13 cellular contexts compared by ENCODE assay signal in the genomic region with DNA sequence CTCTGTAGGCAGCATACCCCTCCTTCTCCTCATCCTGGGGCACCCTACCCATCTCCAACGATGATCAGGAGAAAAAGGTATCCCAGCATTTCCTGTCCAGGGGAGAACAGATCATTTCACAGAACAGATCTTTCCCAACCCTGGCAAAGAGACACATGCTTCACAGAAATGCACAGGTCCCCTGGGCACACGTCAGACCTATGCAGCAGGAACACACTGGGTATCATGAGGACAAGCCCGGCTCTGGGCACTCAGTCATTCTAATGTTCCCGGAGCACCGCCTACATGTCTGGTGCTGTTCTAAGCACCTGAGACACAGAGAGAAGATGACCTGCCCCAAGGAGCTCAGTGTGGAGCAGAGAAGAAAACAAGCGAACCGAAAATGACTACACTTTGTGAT. TPM values are rescaled to one million over a fixed set of nuclear protein-coding genes. Genes with fewer than 3 reads are reported as not detected.
A peak's percentile ranks its signal among the peaks of the same experiment; 100 is the strongest.
DNase-seq lines count a peak whose midpoint lies in the region; ATAC-seq and TF ChIP-seq lines count a peak whose summit lies in the region.
"Had no signal": no experiment of that assay in that cellular context is flagged by ENCODE, and none has a peak within 500 bp of the region (broad histone marks: within the 10 kb centered on the region; RNA-seq: fewer than 3 reads in every experiment).

No MANE protein-coding gene starts in this region.

- CTCF ChIA-PET in CD8-positive, alpha-beta T cell (lab: Charles Lee), result interaction anchor here (1.2 to 7.6 kb wide), 2 partner anchors 9 to 10 kb away, joined by 3 to 67 read pairs; no protein-coding TSS in a partner anchor
- CTCF ChIA-PET in T-cell (lab: Charles Lee), result no interaction called here

- peaks cover 78% of the 10 kb centered on the region for H3K4me1 Mint-ChIP-seq in CD8-positive, alpha-beta T cell (ENCODE audit: low read depth)
- peaks cover 54 to 76% (median 63%) of the 10 kb centered on the region in 3 donors for H3K4me1 Mint-ChIP-seq in T-cell
- H3K4me1 Mint-ChIP-seq in progenitor cell of endocrine pancreas (ENCODE audit: low read depth), result peaks cover 32% of the 10 kb centered on the region

- no peak overlapping the region for H3K27ac ChIP-seq in CD8-positive, alpha-beta T cell (ENCODE audit: low read depth, low read length)
- H3K27ac ChIP-seq in cardiac muscle cell, result peak overlapping the region; percentile 99
- H3K27ac ChIP-seq: BLaER1 treated with 17β-estradiol and CSF1 and Interleukin-3, amounts not matched to agents 10 nM and 100 nM; lower lobe of right lung; parathyroid adenoma had no signal

- intact Hi-C loops in CD8-positive, alpha-beta T cell (cut with DNase I, micrococcal nuclease), result no loop called here

- no peak for ATAC-seq in CD8-positive, alpha-beta T cell
- ATAC-seq in T-cell (replicated peaks in 1 of 4), result no peak
- ATAC-seq: lower lobe of right lung had no signal

- peak overlapping the region; percentile 25 for H3K27ac Mint-ChIP-seq in CD8-positive, alpha-beta T cell
- peak overlapping the region; percentile 79 to 82 for H3K27ac Mint-ChIP-seq in T-cell
- peak overlapping the region; percentile 60 for H3K27ac Mint-ChIP-seq in progenitor cell of endocrine pancreas

- peaks cover 10% of the 10 kb centered on the region for H3K9me3 ChIP-seq in CD8-positive, alpha-beta T cell (ENCODE audit: low read length)
- H3K9me3 ChIP-seq in cardiac muscle cell (ENCODE audit: low read depth), result no peaks in the 10 kb centered on the region
- H3K9me3 ChIP-seq: lower lobe of right lung had no signal

- H3K27me3 ChIP-seq in CD8-positive, alpha-beta T cell (ENCODE audit: insufficient read depth, low read length), result no peaks in the 10 kb centered on the region
- H3K27me3 ChIP-seq in cardiac muscle cell, result no peaks in the 10 kb centered on the region
- H3K27me3 ChIP-seq: BLaER1 treated with 17β-estradiol and CSF1 and Interleukin-3, amounts not matched to agents 10 nM and 100 nM had no signal

- H3K27me3 Mint-ChIP-seq in CD8-positive, alpha-beta T cell (ENCODE audit: low read depth), result no peaks in the 10 kb centered on the region
- H3K27me3 Mint-ChIP-seq in T-cell (no peaks in the 10 kb centered on the region), progenitor cell of endocrine pancreas (no peaks in the 10 kb centered on the region)

- H3K9me3 Mint-ChIP-seq in CD8-positive, alpha-beta T cell, result peaks cover 7% of the 10 kb centered on the region
- peaks cover 3 to 13% (median 7%) of the 10 kb centered on the region in 3 donors for H3K9me3 Mint-ChIP-seq in T-cell
- peaks cover 4% of the 10 kb centered on the region for H3K9me3 Mint-ChIP-seq in progenitor cell of endocrine pancreas (ENCODE audit: low read depth)

- H3K4me1 ChIP-seq in CD8-positive, alpha-beta T cell (ENCODE audit: insufficient read depth, low read length), result peaks cover 63% of the 10 kb centered on the region
- peaks cover 37% of the 10 kb centered on the region for H3K4me1 ChIP-seq in cardiac muscle cell (ENCODE audit: low read depth)
- H3K4me1 ChIP-seq: parathyroid adenoma had no signal

- peaks cover 76% of the 10 kb centered on the region for H3K36me3 Mint-ChIP-seq in CD8-positive, alpha-beta T cell
- H3K36me3 Mint-ChIP-seq in T-cell, result peaks cover 49% of the 10 kb centered on the region
- peaks cover 23% of the 10 kb centered on the region for H3K36me3 Mint-ChIP-seq in progenitor cell of endocrine pancreas (ENCODE audit: insufficient read depth)

- no peak overlapping the region for H3K4me3 ChIP-seq in CD8-positive, alpha-beta T cell (ENCODE audit: low read depth, low read length)
- H3K4me3 ChIP-seq in cardiac muscle cell, result no peak overlapping the region
- H3K4me3 ChIP-seq: BLaER1 treated with 17β-estradiol and CSF1 and Interleukin-3, amounts not matched to agents 10 nM and 100 nM; lower lobe of right lung had no signal

- H3K4me3 Mint-ChIP-seq in CD8-positive, alpha-beta T cell, result no peak overlapping the region
- H3K4me3 Mint-ChIP-seq in T-cell (peak overlapping the region in 1 of 3 donors; percentile 50), progenitor cell of endocrine pancreas (ENCODE audit: low read depth) (no peak overlapping the region)

- H3K36me3 ChIP-seq in CD8-positive, alpha-beta T cell (ENCODE audit: insufficient read depth, low read length), result peaks cover 39% of the 10 kb centered on the region
- H3K36me3 ChIP-seq in cardiac muscle cell, result peaks cover 11% of the 10 kb centered on the region

- no peak for DNase-seq in CD8-positive, alpha-beta T cell
- DNase-seq in T-cell (no peak), cardiac muscle cell (ENCODE audit: low read depth in 1 of 2, low spot score in 1 of 2) (no peak), progenitor cell of endocrine pancreas (ENCODE audit: low spot score, unreplicated experiment) (no peak), D341Med (ENCODE audit: low spot score) (no peak), cortex of kidney (lab: John Stamatoyannopoulos, UW) (no peak), nucleus accumbens (lab: John Stamatoyannopoulos, UW) (no peak)
- DNase-seq in stimulated activated naive CD4-positive, alpha-beta T cell treated with Interleukin-2 at 50 U/mL for 16 hours (lab: John Stamatoyannopoulos, UW), result no peak
- DNase-seq: NCI-H1105, SHP77 treated with DMSO at 0.1 percent for 48 hours had no signal

- TF ChIP-seq CTCF in CD8-positive, alpha-beta T cell (IDR thresholded peaks at IDR 0.05), result no peak
- TF ChIP-seq CTCF in cardiac muscle cell (IDR thresholded peaks at IDR 0.05; ENCODE audit: low read depth, low read length), result no peak
- no peak for TF ChIP-seq CTCF in progenitor cell of endocrine pancreas (IDR thresholded peaks at IDR 0.05; ENCODE audit: unreplicated experiment)

- POLR2A ChIA-PET in CD8-positive, alpha-beta T cell (lab: Charles Lee), result interaction anchor here (1.0 kb wide), 1 partner anchor 8 kb away, joined by 3 read pairs; no protein-coding TSS in a partner anchor
- POLR2A ChIA-PET in T-cell (lab: Charles Lee), result no interaction called here

RNA-seq across cellular contexts. Expression of gene ACTN1, which starts 56.2 kb away (rescaled TPM):
- total RNA-seq in CD8-positive, alpha-beta T cell, result 100 to 1,000 TPM; 153 to 161 TPM
- total RNA-seq in T-cell, result 100 to 1,000 TPM in 4 of 5 donors, 10 to 100 TPM in 1; 84.8 to 219 (median 122) TPM
- 167 and 169 TPM in 2 replicates for total RNA-seq in cardiac muscle cell
- polyA plus RNA-seq in cardiac muscle cell, result 171 and 202 TPM in 2 replicates
- 92.6 and 105 TPM in 2 replicates for total RNA-seq in progenitor cell of endocrine pancreas

Comparison
In these comparisons a context has a peak if more than half of its experiments do, and no peak if none do; other contexts are left out.
1. H3K27ac Mint-ChIP-seq: peak in every context shown above with its lines; median percentile 80 in T-cell; 60 in progenitor cell of endocrine pancreas; 25 in CD8-positive, alpha-beta T cell.